In genomic region chr2:106941372-106941993, GRCh38 we compare ENCODE assay signal across 29 cellular contexts. TPM values are rescaled to one million over a fixed set of nuclear protein-coding genes. Genes with fewer than 3 reads are reported as not detected.
"Had no signal": no experiment of that assay in that cellular context is flagged by ENCODE, and none has a peak within 500 bp of the region (broad histone marks: within the 10 kb centered on the region; RNA-seq: fewer than 3 reads in every experiment).

No MANE protein-coding gene starts in this region.

- ATAC-seq: activated CD4-positive, CD25-positive, alpha-beta regulatory T cell treated with anti-CD3 and anti-CD28 coated beads, Interleukin-2, amount 50 U/mL, for 24 hours; activated CD8-positive, alpha-beta T cell treated with anti-CD3 and anti-CD28 coated beads for 36 hours; activated naive CD4-positive, alpha-beta T cell treated with anti-CD3 and anti-CD28 coated beads, Interleukin-2, amount 50 U/mL, for 72 hours; activated T-cell treated with anti-CD3 and anti-CD28 coated beads, Interleukin-2, amount 50 U/mL, for 4 hours; activated T-helper 17 cell treated with anti-CD3 and anti-CD28 coated beads, Interleukin-2, amount 50 U/mL, for 72 hours; gastroesophageal sphincter; T-helper 17 cell had no signal

- H3K4me3 ChIP-seq: colonic mucosa, esophagus squamous epithelium, gastroesophageal sphincter had no signal

- H3K4me1 ChIP-seq: colonic mucosa, esophagus squamous epithelium, gastroesophageal sphincter had no signal

- FAIRE-seq: endometrium, endothelial cell of umbilical vein had no signal

- H3K27ac ChIP-seq: colonic mucosa, epithelial cell of prostate, esophagus squamous epithelium, gastroesophageal sphincter, WERI-Rb-1 had no signal

- H3K27me3 ChIP-seq: colonic mucosa, esophagus squamous epithelium, gastroesophageal sphincter had no signal

- DNase-seq: activated B cell treated with CpG ODN at 0.5 μM for 24 hours; activated CD4-positive, alpha-beta T cell treated with anti-CD3 and anti-CD28 coated beads for 48 hours; activated CD4-positive, alpha-beta T cell treated with anti-CD3 and anti-CD28 coated beads, Interleukin-2, amount 50 U/mL, for 1 hour; activated CD4-positive, alpha-beta T cell treated with anti-CD3 and anti-CD28 coated beads, Interleukin-2, amount 50 U/mL, for 48 hours; activated CD8-positive, alpha-beta memory T cell treated with anti-CD3 and anti-CD28 coated beads for 24 hours; activated CD8-positive, alpha-beta T cell treated with anti-CD3 and anti-CD28 coated beads for 36 hours; activated effector memory CD4-positive, alpha-beta T cell treated with Interleukin-2 at 50 U/mL for 16 hours; activated naive CD4-positive, alpha-beta T cell; activated naive CD4-positive, alpha-beta T cell treated with anti-CD3 and anti-CD28 coated beads, Interleukin-2, amount 10 ng/mL, durations not matched to agents 7 days and 5 days; activated naive CD8-positive, alpha-beta T cell treated with anti-CD3 and anti-CD28 coated beads, Interleukin-2, amount 10 ng/mL, durations not matched to agents 7 days and 5 days; activated T-cell treated with anti-CD3 and anti-CD28 coated beads, Interleukin-2, amount 50 U/mL, for 4 hours; caudate nucleus; cerebellar nuclear complex; colonic mucosa; effector CD8-positive, alpha-beta T cell; esophagus squamous epithelium; foreskin melanocyte; T-helper 1 cell; T-helper 17 cell; T1000; WERI-Rb-1 had no signal

- H3K36me3 ChIP-seq: colonic mucosa, esophagus squamous epithelium, gastroesophageal sphincter, WERI-Rb-1 had no signal

- H3K9me3 ChIP-seq: colonic mucosa had no signal

RNA-seq across cellular contexts. Expression of gene ST6GAL2, which starts 55.5 kb away (rescaled TPM):
- total RNA-seq: activated B cell treated with CpG ODN at 0.5 μM for 24 hours; activated CD8-positive, alpha-beta T cell treated with anti-CD3 and anti-CD28 coated beads for 36 hours; activated naive CD4-positive, alpha-beta T cell treated with anti-CD3 and anti-CD28 coated beads, Interleukin-2, amount 50 U/mL, for 72 hours; activated naive CD8-positive, alpha-beta T cell treated with anti-CD3 and anti-CD28 coated beads, Interleukin-2, amount 10 ng/mL, durations not matched to agents 7 days and 5 days; activated T-cell treated with anti-CD3 and anti-CD28 coated beads, Interleukin-2, amount 50 U/mL, for 4 hours; activated T-helper 17 cell treated with anti-CD3 and anti-CD28 coated beads, Interleukin-2, amount 50 U/mL, for 72 hours; endothelial cell of umbilical vein; fibroblast of lung had no signal
- polyA plus RNA-seq: endothelial cell of umbilical vein, fibroblast of lung had no signal
